In genomic region chr2:241619602-241620418, GRCh38 we compare ENCODE assay signal across 1 cellular context.
TF ChIP-seq lines count a peak whose summit lies in the region.

No MANE protein-coding gene starts in this region.

TF ChIP-seq in K562, 482 proteins besides CTCF, POLR2A, EP300 and RAD21:
- TF ChIP-seq TRIM24 (IDR thresholded peaks at IDR 0.05) (peak in 1 of 2 experiments; percentile 49; a peak in 2 of 4 replicates), ZNF212 (CRISPR knock-in tag; IDR thresholded peaks at IDR 0.05) (no peak), ZBTB7A (IDR thresholded peaks at IDR 0.05; ENCODE audit: borderline replicate concordance, control insufficient read depth, low read depth, low read length) (peak; percentile 83; the same call in 1 of the 2 replicates), EGR1 (conservative IDR thresholded peaks at IDR 0.05) (peak; percentile 36; the same call in 1 of the 2 replicates)
TF ChIP-seq in K562: peak in this region for 3.
